In the genomic region with DNA sequence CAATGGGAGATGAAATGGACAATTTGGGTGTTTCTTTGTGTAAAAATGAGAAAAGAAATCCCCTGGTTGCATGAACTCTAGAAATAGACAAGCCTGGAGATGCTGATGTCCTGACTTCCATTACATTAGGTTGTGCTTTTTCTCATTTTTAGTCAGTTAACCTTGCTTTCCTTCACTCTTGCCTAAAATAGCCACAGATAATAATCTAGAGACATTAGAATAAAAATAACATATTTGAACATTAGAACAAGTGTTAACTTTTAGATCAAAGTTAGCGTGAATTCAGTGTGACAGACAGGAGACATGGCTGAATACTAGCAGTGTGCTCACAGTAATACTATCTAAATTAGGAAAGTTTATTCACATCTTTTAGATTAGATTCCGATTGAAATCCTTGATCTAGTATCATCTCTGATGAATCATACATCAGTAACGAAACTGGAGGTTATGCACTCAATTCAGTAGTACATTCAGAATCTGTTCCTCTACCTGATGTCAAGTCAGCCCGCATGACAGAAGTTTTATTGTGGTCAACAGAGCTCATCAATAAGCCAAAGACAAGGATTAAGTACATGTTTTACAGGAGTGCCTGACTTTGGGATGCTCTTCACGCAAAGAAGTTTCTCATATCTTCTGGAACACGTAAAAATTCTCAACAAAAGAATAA, we compare ENCODE assay signal across 7 cellular contexts.
DNase-seq lines count a peak whose midpoint lies in the region; ATAC-seq lines count a peak whose summit lies in the region.
"Not testable (repeated sequence)": the region's sequence is repeated elsewhere in the genome, so short reads cannot be mapped to it uniquely, and the experiment has no call there.

No MANE protein-coding gene starts in this region.

- peak; percentile 61 for ATAC-seq in GM18868 (IDR thresholded peaks at IDR 0.05; ENCODE audit: unreplicated experiment)
- peak; percentile 46 for ATAC-seq in HG02970 (IDR thresholded peaks at IDR 0.05; ENCODE audit: low FRiP score, unreplicated experiment)
- ATAC-seq in activated CD8-positive, alpha-beta memory T cell treated with anti-CD3 and anti-CD28 coated beads, Interleukin-2, amount 10 ng/mL, durations not matched to agents 7 days and 5 days: peak; percentile 64
- ATAC-seq in stimulated activated naive CD8-positive, alpha-beta T cell treated with anti-CD3 and anti-CD28 coated beads, Interleukin-15, Interleukin-2, amounts not matched to agents 100 U/mL and 50 U/mL, for 24 hours: peak; percentile 78

- not testable (repeated sequence) for H3K36me3 Mint-ChIP-seq in T-helper 2 cell treated with Interferon-gamma antibody and Interleukin-4, amounts not matched to agents 5 μg/mL and 100 μg/mL, for 36 hours (ENCODE audit: low read depth); activated CD8-positive, alpha-beta memory T cell treated with anti-CD3 and anti-CD28 coated beads, Interleukin-2, amount 10 ng/mL, durations not matched to agents 7 days and 5 days; activated naive CD4-positive, alpha-beta T cell treated with anti-CD3 and anti-CD28 coated beads for 36 hours (ENCODE audit: low read depth)

- H3K4me3 Mint-ChIP-seq in T-helper 2 cell treated with Interferon-gamma antibody and Interleukin-4, amounts not matched to agents 5 μg/mL and 100 μg/mL, for 36 hours: peak overlapping the region; percentile 39
- not testable (repeated sequence) for H3K4me3 Mint-ChIP-seq in activated CD8-positive, alpha-beta memory T cell treated with anti-CD3 and anti-CD28 coated beads, Interleukin-2, amount 10 ng/mL, durations not matched to agents 7 days and 5 days; activated naive CD4-positive, alpha-beta T cell treated with anti-CD3 and anti-CD28 coated beads for 36 hours

- peaks cover 20% of the 10 kb centered on the region for H3K4me1 Mint-ChIP-seq in T-helper 2 cell treated with Interferon-gamma antibody and Interleukin-4, amounts not matched to agents 5 μg/mL and 100 μg/mL, for 36 hours (ENCODE audit: low read depth)
- peaks cover 18% of the 10 kb centered on the region for H3K4me1 Mint-ChIP-seq in activated CD8-positive, alpha-beta memory T cell treated with anti-CD3 and anti-CD28 coated beads, Interleukin-2, amount 10 ng/mL, durations not matched to agents 7 days and 5 days
- H3K4me1 Mint-ChIP-seq in activated naive CD4-positive, alpha-beta T cell treated with anti-CD3 and anti-CD28 coated beads for 36 hours (ENCODE audit: low read depth): peaks cover 28% of the 10 kb centered on the region

- CTCF ChIA-PET in activated CD8-positive, alpha-beta memory T cell treated with anti-CD3 and anti-CD28 coated beads, Interleukin-2, amount 10 ng/mL, durations not matched to agents 7 days and 5 days (lab: Charles Lee): interaction anchor here (0.7 to 1.9 kb wide), 5 partner anchors 14 to 57 kb away, joined by 3 to 9 read pairs (median 4); no protein-coding TSS in a partner anchor
- CTCF ChIA-PET in activated naive CD4-positive, alpha-beta T cell treated with anti-CD3 and anti-CD28 coated beads for 36 hours (lab: Charles Lee): interaction anchor here (0.6 to 4.2 kb wide), 8 partner anchors 14 to 143 kb away, joined by 3 to 23 read pairs (median 4); no protein-coding TSS in a partner anchor

- intact Hi-C loops in activated naive CD4-positive, alpha-beta T cell treated with anti-CD3 and anti-CD28 coated beads for 36 hours (cut with micrococcal nuclease): loop anchor here (5.0 kb wide), 1 partner anchor 77 kb away; no protein-coding TSS in a partner anchor

- peak overlapping the region; percentile 62 for H3K27ac Mint-ChIP-seq in T-helper 2 cell treated with Interferon-gamma antibody and Interleukin-4, amounts not matched to agents 5 μg/mL and 100 μg/mL, for 36 hours
- H3K27ac Mint-ChIP-seq in activated CD8-positive, alpha-beta memory T cell treated with anti-CD3 and anti-CD28 coated beads, Interleukin-2, amount 10 ng/mL, durations not matched to agents 7 days and 5 days: peak overlapping the region; percentile 19
- H3K27ac Mint-ChIP-seq in activated naive CD4-positive, alpha-beta T cell treated with anti-CD3 and anti-CD28 coated beads for 36 hours: not testable (repeated sequence)

- not testable (repeated sequence) for H3K27me3 Mint-ChIP-seq in T-helper 2 cell treated with Interferon-gamma antibody and Interleukin-4, amounts not matched to agents 5 μg/mL and 100 μg/mL, for 36 hours (ENCODE audit: low read depth); activated CD8-positive, alpha-beta memory T cell treated with anti-CD3 and anti-CD28 coated beads, Interleukin-2, amount 10 ng/mL, durations not matched to agents 7 days and 5 days; activated naive CD4-positive, alpha-beta T cell treated with anti-CD3 and anti-CD28 coated beads for 36 hours (ENCODE audit: low read depth)

- not testable (repeated sequence) for H3K9me3 Mint-ChIP-seq in T-helper 2 cell treated with Interferon-gamma antibody and Interleukin-4, amounts not matched to agents 5 μg/mL and 100 μg/mL, for 36 hours; activated CD8-positive, alpha-beta memory T cell treated with anti-CD3 and anti-CD28 coated beads, Interleukin-2, amount 10 ng/mL, durations not matched to agents 7 days and 5 days (ENCODE audit: low read depth); activated naive CD4-positive, alpha-beta T cell treated with anti-CD3 and anti-CD28 coated beads for 36 hours

- DNase-seq in T-helper 2 cell treated with Interferon-gamma antibody and Interleukin-4, amounts not matched to agents 5 μg/mL and 100 μg/mL, for 36 hours (ENCODE audit: low spot score): peak; percentile 45
- not testable (repeated sequence) for DNase-seq in activated CD8-positive, alpha-beta memory T cell treated with anti-CD3 and anti-CD28 coated beads, Interleukin-2, amount 10 ng/mL, durations not matched to agents 7 days and 5 days; stimulated activated naive CD8-positive, alpha-beta T cell treated with anti-CD3 and anti-CD28 coated beads, Interleukin-15, Interleukin-2, amounts not matched to agents 100 U/mL and 50 U/mL, for 24 hours
- DNase-seq in activated naive CD4-positive, alpha-beta T cell treated with anti-CD3 and anti-CD28 coated beads for 36 hours: peak; percentile 32
- DNase-seq in stimulated activated CD4-positive, alpha-beta T cell treated with anti-CD3 and anti-CD28 coated beads, Interleukin-15, amount 100 ng/mL, for 24 hours: peak; percentile 28
